ENCODE assay signal across 16 cellular contexts in the genomic region with DNA sequence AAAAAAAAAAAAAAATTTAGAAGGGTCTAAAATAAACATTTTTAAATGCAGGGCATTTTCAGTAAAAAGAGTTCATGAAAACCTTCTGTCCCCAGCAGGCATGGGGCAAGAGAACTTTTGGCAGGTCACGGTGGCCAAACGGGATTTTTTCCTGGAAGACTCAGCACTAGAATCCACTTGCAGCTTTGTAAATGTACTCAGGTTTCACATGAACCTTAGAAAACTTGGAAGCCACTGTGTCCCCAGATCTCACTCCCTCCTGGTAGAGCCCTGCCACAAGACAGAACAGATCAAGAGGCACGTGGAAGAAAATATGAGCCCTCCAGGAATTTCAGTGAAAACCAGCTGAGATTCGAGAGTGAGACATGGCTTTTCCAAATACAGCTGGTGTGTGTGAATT.
"Had no signal": no experiment of that assay in that cellular context is flagged by ENCODE, and none has a peak within 500 bp of the region (broad histone marks: within the 10 kb centered on the region; RNA-seq: fewer than 3 reads in every experiment).

No MANE protein-coding gene starts in this region.

- H3K9me3 Mint-ChIP-seq: natural killer cell treated with Interleukin-12 subunit alpha and Interleukin-12 subunit beta and Interleukin-15 and Interleukin-18, amount 100 ng/mL, for 72 hours had no signal

- H3K4me1 ChIP-seq: heart right ventricle had no signal

- ATAC-seq: heart right ventricle; mucosa of descending colon; natural killer cell treated with Interleukin-12 subunit alpha and Interleukin-12 subunit beta and Interleukin-15 and Interleukin-18, amount 100 ng/mL, for 72 hours; right cardiac atrium had no signal

- H3K4me2 ChIP-seq: smooth muscle cell had no signal

- H3K27me3 Mint-ChIP-seq: natural killer cell treated with Interleukin-12 subunit alpha and Interleukin-12 subunit beta and Interleukin-15 and Interleukin-18, amount 100 ng/mL, for 72 hours had no signal

- H3K4me3 ChIP-seq: dorsolateral prefrontal cortex, heart right ventricle, mucosa of descending colon, smooth muscle cell had no signal

- H3K27ac ChIP-seq: dorsolateral prefrontal cortex, heart right ventricle had no signal

- DNase-seq: cortex of kidney; dorsolateral prefrontal cortex; effector CD8-positive, alpha-beta T cell; foreskin melanocyte; heart right ventricle; hypothalamus; kidney glomerular epithelial cell; mucosa of descending colon; occipital lobe; posterior cingulate gyrus; right cardiac atrium; stimulated activated CD4-positive, alpha-beta T cell treated with anti-CD3 and anti-CD28 coated beads, Interleukin-2, amount 100 ng/mL, for 48 hours; stimulated activated naive CD4-positive, alpha-beta T cell treated with Interleukin-2 at 50 U/mL for 16 hours; trophoblast cell had no signal

- H3K27me3 ChIP-seq: dorsolateral prefrontal cortex, heart right ventricle had no signal

- H3K9me3 ChIP-seq: heart right ventricle, mucosa of descending colon had no signal

- H3K36me3 Mint-ChIP-seq: natural killer cell treated with Interleukin-12 subunit alpha and Interleukin-12 subunit beta and Interleukin-15 and Interleukin-18, amount 100 ng/mL, for 72 hours had no signal

- H3K4me3 Mint-ChIP-seq: natural killer cell treated with Interleukin-12 subunit alpha and Interleukin-12 subunit beta and Interleukin-15 and Interleukin-18, amount 100 ng/mL, for 72 hours had no signal

- H3K27ac Mint-ChIP-seq: natural killer cell treated with Interleukin-12 subunit alpha and Interleukin-12 subunit beta and Interleukin-15 and Interleukin-18, amount 100 ng/mL, for 72 hours had no signal
